18 cellular contexts compared by ENCODE assay signal in the genomic region with DNA sequence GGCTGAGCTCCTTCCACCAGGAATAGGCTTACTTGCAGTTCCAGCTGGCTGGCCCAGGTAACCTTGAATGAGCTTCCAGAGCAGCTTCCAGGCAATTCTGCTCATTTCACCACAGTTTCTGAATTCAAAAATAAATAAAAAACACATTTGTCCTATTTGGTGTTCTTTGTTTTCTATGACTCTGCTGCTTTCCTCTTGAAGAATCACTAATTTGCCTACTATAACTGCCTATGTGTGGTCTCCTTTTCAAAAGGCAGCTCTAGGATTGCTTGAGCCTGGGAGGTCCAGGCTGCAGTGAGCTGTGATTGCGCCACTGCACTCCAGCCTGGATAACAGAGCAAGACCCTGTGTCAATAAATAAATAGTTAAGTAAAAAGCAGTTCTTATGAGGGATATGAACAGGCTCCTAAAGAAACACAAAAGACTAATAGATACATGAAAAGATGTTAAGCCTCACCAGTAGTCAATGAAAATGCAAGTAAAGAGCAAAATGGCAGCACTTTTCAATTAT. TPM values are rescaled to one million over a fixed set of nuclear protein-coding genes. Genes with fewer than 3 reads are reported as not detected.
DNase-seq lines count a peak whose midpoint lies in the region; ATAC-seq, FAIRE-seq and TF ChIP-seq lines count a peak whose summit lies in the region.
"Had no signal": no experiment of that assay in that cellular context is flagged by ENCODE, and none has a peak within 500 bp of the region (broad histone marks: within the 10 kb centered on the region; RNA-seq: fewer than 3 reads in every experiment).

No MANE protein-coding gene starts in this region.

- no peak overlapping the region for H2BK15ac ChIP-seq in IMR-90 (ENCODE audit: low read depth, low read length)

- intact Hi-C loops in IMR-90 (cut with micrococcal nuclease) (no loop called here), GM12878 (cut with micrococcal nuclease; ENCODE audit: unreplicated experiment) (no loop called here), heart left ventricle (cut with DNase I) (no loop called here)

- no peaks in the 10 kb centered on the region for H3K9me1 ChIP-seq in IMR-90 (ENCODE audit: insufficient read depth, low read length)

- H4K8ac ChIP-seq in IMR-90 (ENCODE audit: low read depth in 2 of 2, low read length in 2 of 2), result no peak overlapping the region

- no peaks in the 10 kb centered on the region for H3K4me1 ChIP-seq in IMR-90 (ENCODE audit: control insufficient read depth, insufficient read depth, low read length)
- peaks cover 22% of the 10 kb centered on the region for H3K4me1 ChIP-seq in GM12878 (ENCODE audit: control insufficient read depth, insufficient read depth, low read length)
- H3K4me1 ChIP-seq in heart left ventricle, result peaks cover 0 to 16% (median 0%) of the 10 kb centered on the region in 12 donors

- DNase-seq in H4 (ENCODE audit: low spot score) (peak; percentile 39), IMR-90 (no peak), GM12878 (ENCODE audit: low read depth, low spot score) (no peak), AG08396 (ENCODE audit: low spot score) (no peak), heart left ventricle (no peak), inferior parietal cortex (ENCODE audit: extremely low spot score) (no peak)
- DNase-seq: ACHN; AML-193; CD4-positive, alpha-beta memory T cell; DMS153; DMS79; GDM1; HCEC 1CT; HFFc6 had no signal

- in situ Hi-C loops in IMR-90 (cut with MboI; ENCODE audit: low sequenced_read_pairs), result no loop called here
- in situ Hi-C loops in GM12878 (cut with MboI), result no loop called here

- no peak overlapping the region for H4K91ac ChIP-seq in IMR-90 (ENCODE audit: insufficient read depth, low read depth, low read length)

- no peak overlapping the region for H2BK5ac ChIP-seq in IMR-90 (ENCODE audit: low read depth, low read length, poor library complexity, severe bottlenecking)

- ATAC-seq in IMR-90 (ENCODE audit: low read depth) (no peak), GM12878 (no peak), GM21576 (IDR thresholded peaks at IDR 0.05; ENCODE audit: unreplicated experiment) (no peak), heart left ventricle (no peak)

- H3K27me3 ChIP-seq in IMR-90 (ENCODE audit: control insufficient read depth, insufficient read depth, low read length) (peaks cover 25% of the 10 kb centered on the region), GM12878 (replicated peaks in 1 of 2; ENCODE audit: control insufficient read depth in 2 of 2, insufficient read depth in 2 of 2, low read length in 1 of 2) (no peaks in the 10 kb centered on the region), heart left ventricle (peaks cover 0 to 22% (median 0%) of the 10 kb centered on the region in 9 donors)

- H3K4ac ChIP-seq in IMR-90 (ENCODE audit: low read depth, low read length), result no peak overlapping the region

- BruUV-seq in IMR-90 (replicated peaks; lab: Mats Ljungman, UMichigan) (no TSS peak), GM12878 (replicated peaks; lab: Mats Ljungman, UMichigan) (no TSS peak)

- TF ChIP-seq CTCF in IMR-90 (conservative IDR thresholded peaks at IDR 0.05; ENCODE audit: low read depth, low read length), result no peak
- TF ChIP-seq CTCF in GM12878 (IDR thresholded peaks at IDR 0.05 in 2 of 3, conservative IDR thresholded peaks at IDR 0.05 in 1 of 3; ENCODE audit: control insufficient read depth in 2 of 3, extremely low read depth in 1 of 3, insufficient read depth in 1 of 3, low read depth in 3 of 3, low read length in 3 of 3), result no peak
- TF ChIP-seq CTCF in heart left ventricle (IDR thresholded peaks at IDR 0.05), result no peak

- H2AFZ ChIP-seq in IMR-90 (replicated peaks; ENCODE audit: low read length, poor library complexity) (peak overlapping the region; percentile 12), GM12878 (ENCODE audit: control insufficient read depth, low read depth, low read length) (no peak overlapping the region)

- H4K20me1 ChIP-seq in IMR-90 (ENCODE audit: insufficient read depth, low read length) (no peaks in the 10 kb centered on the region), GM12878 (ENCODE audit: control insufficient read depth, insufficient read depth) (no peaks in the 10 kb centered on the region)

- H3K27ac ChIP-seq in IMR-90 (ENCODE audit: insufficient read depth, low read length) (no peak overlapping the region), GM12878 (ENCODE audit: control insufficient read depth, insufficient read depth) (no peak overlapping the region), heart left ventricle (no peak overlapping the region)
- H3K27ac ChIP-seq: C4-2B had no signal

- no peak overlapping the region for H3K56ac ChIP-seq in IMR-90 (ENCODE audit: extremely low read depth, insufficient read depth, low read length)

- H2AK9ac ChIP-seq in IMR-90 (replicated peaks; ENCODE audit: low read depth, low read length, poor library complexity), result no peak overlapping the region

- CTCF ChIA-PET in IMR-90 (lab: Yijun Ruan, JAX) (no interaction called here), GM12878 (lab: Yijun Ruan, JAX) (interaction anchor here (0.7 to 1.2 kb wide), 2 partner anchors 9 to 17 kb away, joined by 3 to 4 read pairs; no protein-coding TSS in a partner anchor)

- H3K9ac ChIP-seq in IMR-90 (ENCODE audit: low read depth, low read length) (no peak overlapping the region), GM12878 (ENCODE audit: control insufficient read depth, insufficient read depth, low read length) (no peak overlapping the region)

- H2AK5ac ChIP-seq in IMR-90 (ENCODE audit: low read depth, low read length), result no peak overlapping the region

- no peak for TF ChIP-seq EP300 in GM12878 (IDR thresholded peaks at IDR 0.05; ENCODE audit: borderline replicate concordance in 1 of 2, control insufficient read depth in 1 of 2, low read depth in 2 of 2, low read length in 2 of 2)

- no peak overlapping the region for H3K18ac ChIP-seq in IMR-90 (ENCODE audit: low read depth, low read length)

- RAD21 ChIA-PET in GM12878 (lab: Charles Lee; ENCODE audit: unreplicated experiment), result interaction anchor here (0.8 to 2.0 kb wide), 3 partner anchors 9 to 95 kb away, joined by 4 to 7 read pairs (median 4); no protein-coding TSS in a partner anchor

- H4K5ac ChIP-seq in IMR-90 (ENCODE audit: low read depth, low read length), result no peak overlapping the region

- dilution Hi-C loops in IMR-90 (cut with HindIII; ENCODE audit: low sequenced_read_pairs, unreplicated experiment), result no loop called here

- no peaks in the 10 kb centered on the region for H3K79me1 ChIP-seq in IMR-90 (ENCODE audit: low read depth in 1 of 2, low read length in 2 of 2)

- H3K4me2 ChIP-seq in IMR-90 (ENCODE audit: low read depth, low read length) (no peak overlapping the region), GM12878 (ENCODE audit: control insufficient read depth, insufficient read depth) (no peak overlapping the region)

- no CpG with 5 or more reads among the region's 1 CpG for WGBS in IMR-90 (ENCODE audit: extremely low coverage in 2 of 2, insufficient read length in 1 of 2), 2 experiments
- 100% methylated on average over 1 of the region's 1 CpG for WGBS in GM12878 (ENCODE audit: insufficient coverage, insufficient replicate concordance, low lambda C conversion rate, missing lambda C conversion rate)
- WGBS in heart left ventricle, 4 donors, result 89 to 96% (median 91%) methylated on average over 1 of the region's 1 CpG

- H3K9me3 ChIP-seq in IMR-90 (ENCODE audit: control insufficient read depth, insufficient read depth, low read length) (no peaks in the 10 kb centered on the region), GM12878 (replicated peaks; ENCODE audit: control insufficient read depth, insufficient read depth, low read length) (no peaks in the 10 kb centered on the region; the same call in 1 of the 3 replicates), heart left ventricle (peaks cover 0 to 3% (median 0%) of the 10 kb centered on the region in 12 donors)

- SMC1A ChIA-PET in GM12878 (lab: Charles Lee; ENCODE audit: uncharacterized antibody, unreplicated experiment), result interaction anchor here (1.7 kb wide), 1 partner anchor 10 kb away, joined by 11 read pairs; no protein-coding TSS in a partner anchor

- H3K36me3 ChIP-seq in IMR-90 (ENCODE audit: control insufficient read depth, insufficient read depth, low read length) (no peaks in the 10 kb centered on the region), GM12878 (ENCODE audit: control insufficient read depth in 2 of 2, insufficient read depth in 2 of 2, low read length in 1 of 2) (no peaks in the 10 kb centered on the region), heart left ventricle (no peaks in the 10 kb centered on the region)

- H3K23ac ChIP-seq in IMR-90 (ENCODE audit: low read depth, low read length), result no peak overlapping the region

- no peak overlapping the region for H2BK120ac ChIP-seq in IMR-90 (ENCODE audit: low read depth, low read length)

- TF ChIP-seq POLR2A in IMR-90 (IDR thresholded peaks at IDR 0.05; ENCODE audit: low read depth, low read length) (no peak), GM12878 (IDR thresholded peaks at IDR 0.05; ENCODE audit: low read depth, low read length) (no peak), heart left ventricle (IDR thresholded peaks at IDR 0.05) (no peak)

- no peaks in the 10 kb centered on the region for H3K79me2 ChIP-seq in GM12878 (ENCODE audit: control insufficient read depth, insufficient read depth, low read length)

- H2BK20ac ChIP-seq in IMR-90 (ENCODE audit: low read depth, low read length), result no peak overlapping the region

- POLR2A ChIA-PET in IMR-90 (lab: Charles Lee; ENCODE audit: unreplicated experiment) (no interaction called here), GM12878 (lab: Charles Lee) (interaction anchor here (0.8 to 1.0 kb wide), 2 partner anchors 10 to 134 kb away, joined by 3 read pairs; no protein-coding TSS in a partner anchor)

- H3K4me3 ChIP-seq in IMR-90 (ENCODE audit: insufficient read depth, low read depth, low read length) (no peak overlapping the region), GM12878 (no peak overlapping the region), heart left ventricle (no peak overlapping the region)

- FAIRE-seq in GM12878 (lab: Jason Lieb, UNC), result peak; percentile 31
- FAIRE-seq: A204.1, H54 had no signal

- H3K14ac ChIP-seq in IMR-90 (replicated peaks; ENCODE audit: low read depth, low read length), result no peak overlapping the region

- TF ChIP-seq RAD21 in IMR-90 (IDR thresholded peaks at IDR 0.05; ENCODE audit: low read length) (no peak), GM12878 (IDR thresholded peaks at IDR 0.05; ENCODE audit: insufficient read depth, low read depth, low read length) (no peak)

RNA-seq across cellular contexts. Expression of gene TNPO3, which starts 19.5 kb away (rescaled TPM):
- total RNA-seq in H4 (2014; rRNA removed; shearing (Covaris generic)), result 54.5 and 57.5 TPM in 2 replicates
- total RNA-seq in IMR-90 (2012; rRNA removed) (77.2 and 78.6 TPM in 2 replicates), GM12878 (2014; rRNA removed) (72.7 and 77.4 TPM in 2 replicates), GM12878 (2014; rRNA removed; fragmentation: Illumina TruSeq; extraction: Trizol) (64.3 and 64.5 TPM in 2 replicates), GM12878 (2021) (63.0 and 67.6 TPM in 2 replicates), heart left ventricle (10 to 100 TPM; 25.3 to 42.4 (median 32.8) TPM)
- polyA plus RNA-seq in IMR-90 (2012; rRNA removed) (21.8 and 24.2 TPM in 2 replicates), GM12878 (2011; rRNA removed) (46.6 and 56.7 TPM in 2 replicates), GM12878 (2014; fragmentation: Illumina TruSeq; extraction: Trizol) (68.7 and 68.9 TPM in 2 replicates), GM12878 (2014; fragmentation: Nextera tagmentation; extraction: Ambion mirVana) (10 to 100 TPM; 17.6 to 23.5 TPM), GM12878 (2014; rRNA removed) (52.4 and 57.4 TPM in 2 replicates), GM12878 (2016; fragmentation: Nextera tagmentation; extraction: Ambion mirVana) (10 to 100 TPM; 84.5 to 91.8 TPM), heart left ventricle (10 to 100 TPM; 11.0 to 31.1 TPM)
- polyA plus RNA-seq in IMR-90 (2012; cell fraction: cytosol; rRNA removed), result 10.8 and 15.9 TPM in 2 replicates
- polyA plus RNA-seq in IMR-90 (2012; cell fraction: nucleus; rRNA removed; ENCODE audit: low replicate concordance), result 9.7 and 20.1 TPM in 2 replicates
- total RNA-seq in GM12878 (2013; cell fraction: nucleolus; rRNA removed), result 77.5 and 79.6 TPM in 2 replicates
- polyA plus RNA-seq in GM12878 (2011; ENCODE audit: low read depth), result 34.8 TPM
- 59.9 and 67.6 TPM in 2 replicates for polyA plus RNA-seq in GM12878 (2011; cell fraction: cytosol; rRNA removed)
- 46.9 and 53.0 TPM in 2 replicates for polyA plus RNA-seq in GM12878 (2011; cell fraction: nucleus; rRNA removed)
- polyA plus RNA-seq in GM12878 (2012), result 40.9 and 46.9 TPM in 2 replicates
- polyA minus RNA-seq in GM12878 (2011; rRNA and poly(A)+ RNA removed), result 99.0 and 133 TPM in 2 replicates
- 27.8 and 31.8 TPM in 2 replicates for polyA minus RNA-seq in GM12878 (2011; cell fraction: cytosol; rRNA and poly(A)+ RNA removed)
- polyA minus RNA-seq in GM12878 (2011; cell fraction: nucleus; rRNA and poly(A)+ RNA removed), result 36.3 and 44.6 TPM in 2 replicates
